ENCODE assay signal across 28 cellular contexts in genomic region chr19:44549507-44549906, GRCh38. TPM values are rescaled to one million over a fixed set of nuclear protein-coding genes. Genes with fewer than 3 reads are reported as not detected.
DNase-seq lines count a peak whose midpoint lies in the region; ATAC-seq, FAIRE-seq and TF ChIP-seq lines count a peak whose summit lies in the region.
"Had no signal": no experiment of that assay in that cellular context is flagged by ENCODE, and none has a peak within 500 bp of the region (broad histone marks: within the 10 kb centered on the region; RNA-seq: fewer than 3 reads in every experiment).

No MANE protein-coding gene starts in this region.

- H3K4me1 Mint-ChIP-seq in astrocyte (ENCODE audit: low read depth, unreplicated experiment): peaks cover 12% of the 10 kb centered on the region
- H3K4me1 Mint-ChIP-seq in osteocyte (ENCODE audit: unreplicated experiment): no peaks in the 10 kb centered on the region
- H3K4me1 Mint-ChIP-seq: CD14-positive monocyte; CD4-positive, alpha-beta memory T cell; CD4-positive, CD25-positive, alpha-beta regulatory T cell; CD8-positive, alpha-beta memory T cell had no signal

- FAIRE-seq in A549 (lab: Jason Lieb, UNC): peak; percentile 13
- no peak for FAIRE-seq in astrocyte (lab: Jason Lieb, UNC)
- FAIRE-seq: GM12878, GM12892, GM18507 had no signal

- H3K27me3 Mint-ChIP-seq in astrocyte (ENCODE audit: low read depth, unreplicated experiment) (peaks cover 3% of the 10 kb centered on the region), osteocyte (ENCODE audit: unreplicated experiment) (peaks cover 9% of the 10 kb centered on the region)
- H3K27me3 Mint-ChIP-seq: CD4-positive, CD25-positive, alpha-beta regulatory T cell had no signal

- H4K20me1 ChIP-seq in astrocyte (ENCODE audit: insufficient read depth, low read length): no peaks in the 10 kb centered on the region
- H4K20me1 ChIP-seq: BLaER1 had no signal

- TF ChIP-seq CTCF in A549 (IDR thresholded peaks at IDR 0.05) (no peak), astrocyte (IDR thresholded peaks at IDR 0.05; ENCODE audit: insufficient read depth, low read depth, low read length) (no peak), osteocyte (IDR thresholded peaks at IDR 0.05) (no peak), transverse colon (IDR thresholded peaks at IDR 0.05) (no peak)

- H3K4me3 ChIP-seq in A549: no peak overlapping the region
- H3K4me3 ChIP-seq in astrocyte (ENCODE audit: insufficient read depth, low read depth, low read length): no peak overlapping the region
- H3K4me3 ChIP-seq in transverse colon: no peak overlapping the region
- H3K4me3 ChIP-seq: BLaER1, GM12878 had no signal

- ATAC-seq in A549 (no peak), HG02852 (IDR thresholded peaks at IDR 0.05; ENCODE audit: unreplicated experiment) (no peak)
- ATAC-seq: GM12878 had no signal

- CTCF ChIA-PET in A549 (lab: Yijun Ruan, JAX): interaction anchor here (1.8 to 2.1 kb wide), 2 partner anchors 22 to 27 kb away, joined by 5 to 6 read pairs; no protein-coding TSS in a partner anchor

- 73% methylated on average over 3 of the region's 3 CpGs for WGBS in A549 (ENCODE audit: missing lambda C conversion rate)
- 96 to 100% methylated on average over 2 to 3 of the region's 3 CpGs for WGBS in transverse colon (ENCODE audit: low coverage in 1 of 2), 2 donors

- TF ChIP-seq POLR2A in A549 (IDR thresholded peaks at IDR 0.05; ENCODE audit: low read length) (no peak), transverse colon (IDR thresholded peaks at IDR 0.05) (no peak)

- H3K27ac ChIP-seq in A549 (no peak overlapping the region), astrocyte (ENCODE audit: low read depth, low read length) (no peak overlapping the region), transverse colon (no peak overlapping the region)
- H3K27ac ChIP-seq: 22Rv1, BLaER1 had no signal

- H3K9me3 ChIP-seq in A549 (peaks cover 10% of the 10 kb centered on the region; the same call in 2 of the 3 replicates), astrocyte (ENCODE audit: insufficient read depth, low read depth, low read length) (no peaks in the 10 kb centered on the region), transverse colon (no peaks in the 10 kb centered on the region)
- H3K9me3 ChIP-seq: BE2C had no signal

- H3K4me1 ChIP-seq in A549 (no peaks in the 10 kb centered on the region), astrocyte (ENCODE audit: insufficient read depth, low read length) (peaks cover 5% of the 10 kb centered on the region), transverse colon (peaks cover 0 to 5% (median 0%) of the 10 kb centered on the region in 4 donors)
- H3K4me1 ChIP-seq: BE2C had no signal

- no peaks in the 10 kb centered on the region for H3K36me3 ChIP-seq in astrocyte (ENCODE audit: insufficient read depth, low read length)
- H3K36me3 ChIP-seq in transverse colon: no peaks in the 10 kb centered on the region
- H3K36me3 ChIP-seq: BE2C, BLaER1 had no signal

- intact Hi-C loops in transverse colon (cut with DNase I; ENCODE audit: low total_unique reads): no loop called here

- POLR2A ChIA-PET in A549 (lab: Yijun Ruan, JAX): no interaction called here

- no peak for TF ChIP-seq RAD21 in A549 (conservative IDR thresholded peaks at IDR 0.05 in 1 of 2, IDR thresholded peaks at IDR 0.05 in 1 of 2)

- H3K9me3 Mint-ChIP-seq in astrocyte (ENCODE audit: unreplicated experiment) (peaks cover 2% of the 10 kb centered on the region), osteocyte (ENCODE audit: unreplicated experiment) (no peaks in the 10 kb centered on the region)

- H3K27ac Mint-ChIP-seq in astrocyte (ENCODE audit: unreplicated experiment): no peak overlapping the region
- no peak overlapping the region for H3K27ac Mint-ChIP-seq in osteocyte (ENCODE audit: unreplicated experiment)
- H3K27ac Mint-ChIP-seq: CD14-positive monocyte; CD4-positive, alpha-beta memory T cell; CD4-positive, CD25-positive, alpha-beta regulatory T cell; CD8-positive, alpha-beta memory T cell had no signal

- no peaks in the 10 kb centered on the region for H3K27me3 ChIP-seq in astrocyte (ENCODE audit: insufficient read depth, low read length)
- no peaks in the 10 kb centered on the region for H3K27me3 ChIP-seq in transverse colon
- H3K27me3 ChIP-seq: BE2C, BLaER1 had no signal

- H3K4me2 ChIP-seq in A549: no peak overlapping the region
- peak overlapping the region; percentile 45 for H3K4me2 ChIP-seq in astrocyte (ENCODE audit: low read length)
- H3K4me2 ChIP-seq: BLaER1 had no signal

- H3K4me3 Mint-ChIP-seq in astrocyte (ENCODE audit: unreplicated experiment) (no peak overlapping the region), osteocyte (ENCODE audit: unreplicated experiment) (no peak overlapping the region)
- H3K4me3 Mint-ChIP-seq: CD14-positive monocyte; CD4-positive, alpha-beta memory T cell; CD4-positive, CD25-positive, alpha-beta regulatory T cell; CD8-positive, alpha-beta memory T cell had no signal

- DNase-seq in A549 (ENCODE audit: low read depth in 1 of 2, low spot score in 1 of 2) (no peak), astrocyte (ENCODE audit: low read depth) (no peak), osteocyte (ENCODE audit: extremely low spot score, unreplicated experiment) (peak; percentile 53), transverse colon (no peak)
- DNase-seq: BE2C; C1 segment of cervical spinal cord; CD4-positive, alpha-beta memory T cell; CD4-positive, CD25-positive, alpha-beta regulatory T cell; CD8-positive, alpha-beta memory T cell; COR-L47; DMS 273 treated with DMSO at 0.1 percent for 48 hours; DMS153; DMS53; DMS79; DND-41; GDM1 had no signal

- no peaks in the 10 kb centered on the region for H3K79me2 ChIP-seq in astrocyte (ENCODE audit: insufficient read depth, low read length)

- no peak overlapping the region for H3K9ac ChIP-seq in astrocyte (ENCODE audit: low read length)
- H3K9ac ChIP-seq: BLaER1 had no signal

- TF ChIP-seq EP300 in A549 (IDR thresholded peaks at IDR 0.05): no peak
- no peak for TF ChIP-seq EP300 in transverse colon (IDR thresholded peaks at IDR 0.05; ENCODE audit: low read depth)

- H2AFZ ChIP-seq in astrocyte (ENCODE audit: low read depth, low read length): no peak overlapping the region

- in situ Hi-C loops in transverse colon (cut with MboI; ENCODE audit: low pct_ligation_motif_present in 1 of 4, low pct_unique_long_range_greater_than_20kb in 1 of 4, low sequenced_read_pairs in 3 of 4): no loop called here

- H3K36me3 Mint-ChIP-seq in astrocyte (ENCODE audit: low read depth, unreplicated experiment): no peaks in the 10 kb centered on the region
- no peaks in the 10 kb centered on the region for H3K36me3 Mint-ChIP-seq in osteocyte (ENCODE audit: unreplicated experiment)
- H3K36me3 Mint-ChIP-seq: CD14-positive monocyte; CD4-positive, alpha-beta memory T cell; CD4-positive, CD25-positive, alpha-beta regulatory T cell had no signal

TF ChIP-seq in A549, 52 proteins besides CTCF, POLR2A, EP300 and RAD21 (continues in another document):
- TF ChIP-seq BHLHE40 (IDR thresholded peaks at IDR 0.05; ENCODE audit: low read depth, low read length): no peak
- TF ChIP-seq HES2 (IDR thresholded peaks at IDR 0.05): no peak
- TF ChIP-seq HOXB5 (CRISPR knock-in tag; IDR thresholded peaks at IDR 0.05): no peak
- TF ChIP-seq JUNB (IDR thresholded peaks at IDR 0.05): no peak
- no peak for TF ChIP-seq HMGXB4 (CRISPR knock-in tag; IDR thresholded peaks at IDR 0.05; ENCODE audit: borderline replicate concordance)
- TF ChIP-seq NFE2L2 (conservative IDR thresholded peaks at IDR 0.05; ENCODE audit: low read length): no peak
- no peak for TF ChIP-seq MYC (IDR thresholded peaks at IDR 0.05; ENCODE audit: borderline replicate concordance, low read length)
- TF ChIP-seq NR3C1 (IDR thresholded peaks at IDR 0.05): no peak
- TF ChIP-seq CBX2 (IDR thresholded peaks at IDR 0.05; ENCODE audit: borderline replicate concordance, low read depth): no peak
- no peak for TF ChIP-seq HDAC2 (IDR thresholded peaks at IDR 0.05)
- no peak for TF ChIP-seq JUN (IDR thresholded peaks at IDR 0.05)
- no peak for TF ChIP-seq ZFP36 (IDR thresholded peaks at IDR 0.05; ENCODE audit: borderline replicate concordance, partially characterized antibody)
- no peak for TF ChIP-seq CEBPB (IDR thresholded peaks at IDR 0.05)
- TF ChIP-seq FOXS1 (CRISPR knock-in tag; IDR thresholded peaks at IDR 0.05): no peak
- no peak for TF ChIP-seq SMC3 (IDR thresholded peaks at IDR 0.05)
- TF ChIP-seq CHD4 (IDR thresholded peaks at IDR 0.05; ENCODE audit: borderline replicate concordance): no peak

RNA-seq across cellular contexts. Expression of gene CEACAM20, which starts 20.0 kb away (rescaled TPM):
- 0.07 and 0.08 TPM in 2 replicates for polyA plus RNA-seq in A549 (2011; rRNA removed)
- polyA plus RNA-seq in A549 (2012; cell fraction: cytosol; rRNA removed): 0.04 and 0.06 TPM in 2 replicates
- polyA plus RNA-seq in A549 (2012; cell fraction: nucleus; rRNA removed): 0.19 and 0.32 TPM in 2 replicates
- polyA plus RNA-seq in A549 (2017; fragmentation: RNase III; extraction: RNeasy Plus Mini Kit Qiagen cat#74134 plus additional on column Dnase treatment): 0.05 TPM in 1 of 3 replicates, not detected in the others
- polyA minus RNA-seq in A549 (2011; rRNA and poly(A)+ RNA removed): not detected in 2 replicates
- total RNA-seq in astrocyte: not detected in 2 replicates
- not detected in 2 replicates for total RNA-seq in osteocyte
- under 1 TPM in 2 of 4 donors, not detected in 2; 0.48 to 0.68 TPM for total RNA-seq in transverse colon
- total RNA-seq: A172; A673; CD4-positive, alpha-beta memory T cell; CD4-positive, CD25-positive, alpha-beta regulatory T cell; CD8-positive, alpha-beta memory T cell; Daoy; G401; GM12878 had no signal
- polyA plus RNA-seq: AG04450; CD14-positive monocyte; CD4-positive, alpha-beta memory T cell; CD4-positive, CD25-positive, alpha-beta regulatory T cell; CD8-positive, alpha-beta memory T cell; GM12878 had no signal

RNA-seq across cellular contexts. Expression of gene ZNF180, which starts 49.2 kb away (rescaled TPM):
- 4.1 and 7.7 TPM in 2 replicates for polyA plus RNA-seq in A549 (2011; rRNA removed)
- 2.7 and 4.4 TPM in 2 replicates for polyA plus RNA-seq in A549 (2012; cell fraction: cytosol; rRNA removed)
- polyA plus RNA-seq in A549 (2012; cell fraction: nucleus; rRNA removed): 6.6 and 7.7 TPM in 2 replicates
- 8.1 to 8.7 TPM (median 8.1 TPM) in 3 replicates for polyA plus RNA-seq in A549 (2017; fragmentation: RNase III; extraction: RNeasy Plus Mini Kit Qiagen cat#74134 plus additional on column Dnase treatment)
- 2.2 and 2.9 TPM in 2 replicates for polyA minus RNA-seq in A549 (2011; rRNA and poly(A)+ RNA removed)
- 3.2 and 5.3 TPM in 2 replicates for total RNA-seq in astrocyte
- 7.0 and 8.9 TPM in 2 replicates for total RNA-seq in osteocyte
- total RNA-seq in transverse colon: 10 to 100 TPM in 1 of 4 donors, 1 to 10 TPM in 3; 6.4 to 59.7 (median 8.4) TPM
